In genomic region chr22:40388231-40388630, GRCh38 we compare ENCODE assay signal across 18 cellular contexts. TPM values are rescaled to one million over a fixed set of nuclear protein-coding genes. Genes with fewer than 3 reads are reported as not detected.
DNase-seq lines count a peak whose midpoint lies in the region; ATAC-seq, FAIRE-seq and TF ChIP-seq lines count a peak whose summit lies in the region.
"Had no signal": no experiment of that assay in that cellular context is flagged by ENCODE, and none has a peak within 500 bp of the region (broad histone marks: within the 10 kb centered on the region; RNA-seq: fewer than 3 reads in every experiment).

No MANE protein-coding gene starts in this region.

- no peaks in the 10 kb centered on the region for H3K27me3 Mint-ChIP-seq in activated CD8-positive, alpha-beta T cell treated with anti-CD3 and anti-CD28 coated beads, Interleukin-2, amount 10 ng/mL, durations not matched to agents 7 days and 5 days (ENCODE audit: low read depth)
- no peaks in the 10 kb centered on the region for H3K27me3 Mint-ChIP-seq in activated CD8-positive, alpha-beta T cell treated with anti-CD3 and anti-CD28 coated beads for 36 hours
- no peaks in the 10 kb centered on the region for H3K27me3 Mint-ChIP-seq in T-helper 17 cell
- no peaks in the 10 kb centered on the region for H3K27me3 Mint-ChIP-seq in natural killer cell (ENCODE audit: low read depth in 2 of 2)
- H3K27me3 Mint-ChIP-seq in CD8-positive, alpha-beta T cell (ENCODE audit: low read depth), result no peaks in the 10 kb centered on the region

- H3K27ac ChIP-seq in mucosa of rectum (ENCODE audit: low read depth in 2 of 2, low read length in 2 of 2) (peak overlapping the region; percentile 71 to 75), thymus (ENCODE audit: low read depth) (peak overlapping the region; percentile 15)
- H3K27ac ChIP-seq in CD8-positive, alpha-beta T cell (ENCODE audit: low read depth, low read length), result no peak overlapping the region
- H3K27ac ChIP-seq: ascending aorta; BLaER1 treated with 17β-estradiol and CSF1 and Interleukin-3, amounts not matched to agents 10 nM and 100 nM; gastroesophageal sphincter; uterus had no signal

- TF ChIP-seq CTCF in activated CD8-positive, alpha-beta T cell treated with anti-CD3 and anti-CD28 coated beads for 36 hours (IDR thresholded peaks at IDR 0.05), result no peak
- no peak for TF ChIP-seq CTCF in natural killer cell (IDR thresholded peaks at IDR 0.05)
- no peak for TF ChIP-seq CTCF in CD8-positive, alpha-beta T cell (IDR thresholded peaks at IDR 0.05)

- H3K4me3 ChIP-seq in mucosa of rectum (ENCODE audit: low read length in 2 of 2), result no peak overlapping the region
- no peak overlapping the region for H3K4me3 ChIP-seq in thymus (ENCODE audit: low read length)
- H3K4me3 ChIP-seq in CD8-positive, alpha-beta T cell (ENCODE audit: low read depth, low read length), result no peak overlapping the region
- H3K4me3 ChIP-seq: ascending aorta; BLaER1 treated with 17β-estradiol and CSF1 and Interleukin-3, amounts not matched to agents 10 nM and 100 nM; gastroesophageal sphincter; uterus had no signal

- no peak for DNase-seq in activated CD8-positive, alpha-beta T cell treated with anti-CD3 and anti-CD28 coated beads, Interleukin-2, amount 10 ng/mL, durations not matched to agents 7 days and 5 days
- no peak for DNase-seq in activated CD8-positive, alpha-beta T cell treated with anti-CD3 and anti-CD28 coated beads for 36 hours
- DNase-seq in T-helper 17 cell, result no peak
- no peak for DNase-seq in natural killer cell
- no peak for DNase-seq in CD8-positive, alpha-beta T cell
- DNase-seq in HTR-8/SVneo (ENCODE audit: insufficient read length, low spot score), result no peak
- DNase-seq: activated gamma-delta T cell; DMS 273 treated with DMSO at 0.1 percent for 48 hours; kidney glomerular epithelial cell; NCI-H187; stimulated activated CD4-positive, alpha-beta T cell treated with anti-CD3 and anti-CD28 coated beads, Interleukin-4, amount 100 ng/mL, for 1 hour; uterus had no signal

- WGBS in thymus, result 18% methylated on average over 4 of the region's 4 CpGs

- peaks cover 49% of the 10 kb centered on the region for H3K4me1 Mint-ChIP-seq in activated CD8-positive, alpha-beta T cell treated with anti-CD3 and anti-CD28 coated beads, Interleukin-2, amount 10 ng/mL, durations not matched to agents 7 days and 5 days (ENCODE audit: low read depth)
- peaks cover 57% of the 10 kb centered on the region for H3K4me1 Mint-ChIP-seq in activated CD8-positive, alpha-beta T cell treated with anti-CD3 and anti-CD28 coated beads for 36 hours (ENCODE audit: low read depth)
- H3K4me1 Mint-ChIP-seq in T-helper 17 cell, result peaks cover 53% of the 10 kb centered on the region
- H3K4me1 Mint-ChIP-seq in natural killer cell, result peaks cover 35 to 42% of the 10 kb centered on the region in 2 donors
- peaks cover 68% of the 10 kb centered on the region for H3K4me1 Mint-ChIP-seq in CD8-positive, alpha-beta T cell (ENCODE audit: low read depth)

- H3K4me3 Mint-ChIP-seq in activated CD8-positive, alpha-beta T cell treated with anti-CD3 and anti-CD28 coated beads, Interleukin-2, amount 10 ng/mL, durations not matched to agents 7 days and 5 days, result no peak overlapping the region
- no peak overlapping the region for H3K4me3 Mint-ChIP-seq in activated CD8-positive, alpha-beta T cell treated with anti-CD3 and anti-CD28 coated beads for 36 hours
- no peak overlapping the region for H3K4me3 Mint-ChIP-seq in T-helper 17 cell
- H3K4me3 Mint-ChIP-seq in natural killer cell, result no peak overlapping the region
- no peak overlapping the region for H3K4me3 Mint-ChIP-seq in CD8-positive, alpha-beta T cell

- FAIRE-seq in HTR-8/SVneo (lab: Jason Lieb, UNC), result no peak

- CTCF ChIA-PET in activated CD8-positive, alpha-beta T cell treated with anti-CD3 and anti-CD28 coated beads, Interleukin-2, amount 10 ng/mL, durations not matched to agents 7 days and 5 days (lab: Charles Lee), result interaction anchor here (0.8 to 1.4 kb wide), 3 partner anchors 11 to 49 kb away, joined by 3 read pairs; no protein-coding TSS in a partner anchor
- CTCF ChIA-PET in activated CD8-positive, alpha-beta T cell treated with anti-CD3 and anti-CD28 coated beads for 36 hours (lab: Charles Lee), result interaction anchor here (1.2 to 2.3 kb wide), 2 partner anchors 9 to 12 kb away, joined by 4 to 7 read pairs; no protein-coding TSS in a partner anchor
- CTCF ChIA-PET in CD8-positive, alpha-beta T cell (lab: Charles Lee), result interaction anchor here (1.3 kb wide), 1 partner anchor 10 kb away, joined by 3 read pairs; no protein-coding TSS in a partner anchor

- POLR2A ChIA-PET in activated CD8-positive, alpha-beta T cell treated with anti-CD3 and anti-CD28 coated beads, Interleukin-2, amount 10 ng/mL, durations not matched to agents 7 days and 5 days (lab: Charles Lee), result no interaction called here
- POLR2A ChIA-PET in activated CD8-positive, alpha-beta T cell treated with anti-CD3 and anti-CD28 coated beads for 36 hours (lab: Charles Lee), result interaction anchor here (0.6 to 1.4 kb wide), 3 partner anchors 12 to 667 kb away, joined by 3 to 4 read pairs (median 3); no protein-coding TSS in a partner anchor
- POLR2A ChIA-PET in CD8-positive, alpha-beta T cell (lab: Charles Lee), result interaction anchor here (1.4 kb wide), 1 partner anchor 27 kb away, joined by 4 read pairs; no protein-coding TSS in a partner anchor

- H3K36me3 ChIP-seq in mucosa of rectum (ENCODE audit: control insufficient read depth in 2 of 2, insufficient read depth in 2 of 2, low read length in 2 of 2), result no peaks in the 10 kb centered on the region
- no peaks in the 10 kb centered on the region for H3K36me3 ChIP-seq in thymus (ENCODE audit: control insufficient read depth, insufficient read depth)
- H3K36me3 ChIP-seq in CD8-positive, alpha-beta T cell (ENCODE audit: insufficient read depth, low read length), result no peaks in the 10 kb centered on the region
- H3K36me3 ChIP-seq: gastroesophageal sphincter, uterus had no signal

- H3K36me3 Mint-ChIP-seq in activated CD8-positive, alpha-beta T cell treated with anti-CD3 and anti-CD28 coated beads, Interleukin-2, amount 10 ng/mL, durations not matched to agents 7 days and 5 days (ENCODE audit: low read depth), result peaks cover 26% of the 10 kb centered on the region
- H3K36me3 Mint-ChIP-seq in activated CD8-positive, alpha-beta T cell treated with anti-CD3 and anti-CD28 coated beads for 36 hours (ENCODE audit: low read depth), result peaks cover 7% of the 10 kb centered on the region
- H3K36me3 Mint-ChIP-seq in T-helper 17 cell (ENCODE audit: low read depth), result peaks cover 10% of the 10 kb centered on the region
- no peaks in the 10 kb centered on the region for H3K36me3 Mint-ChIP-seq in natural killer cell
- peaks cover 18% of the 10 kb centered on the region for H3K36me3 Mint-ChIP-seq in CD8-positive, alpha-beta T cell

- no peak for ATAC-seq in activated CD8-positive, alpha-beta T cell treated with anti-CD3 and anti-CD28 coated beads, Interleukin-2, amount 10 ng/mL, durations not matched to agents 7 days and 5 days
- no peak for ATAC-seq in activated CD8-positive, alpha-beta T cell treated with anti-CD3 and anti-CD28 coated beads for 36 hours
- ATAC-seq in T-helper 17 cell (no peak), natural killer cell (no peak)
- no peak for ATAC-seq in CD8-positive, alpha-beta T cell
- ATAC-seq: gastroesophageal sphincter, Right ventricle myocardium inferior had no signal

- H3K9me3 ChIP-seq in T-helper 17 cell (ENCODE audit: control insufficient read depth, low read length, poor library complexity, severe bottlenecking) (no peaks in the 10 kb centered on the region), mucosa of rectum (ENCODE audit: control insufficient read depth in 2 of 2, low read length in 2 of 2) (no peaks in the 10 kb centered on the region), thymus (ENCODE audit: control insufficient read depth) (no peaks in the 10 kb centered on the region)
- H3K9me3 ChIP-seq in CD8-positive, alpha-beta T cell (ENCODE audit: low read length), result no peaks in the 10 kb centered on the region
- H3K9me3 ChIP-seq: ascending aorta; BLaER1 treated with 17β-estradiol and CSF1 and Interleukin-3, amounts not matched to agents 10 nM and 100 nM; gastroesophageal sphincter; uterus had no signal

- H3K9ac ChIP-seq in mucosa of rectum (ENCODE audit: low read depth in 1 of 2, low read length in 2 of 2), result peak overlapping the region; percentile 27 to 36
- H3K9ac ChIP-seq: BLaER1 treated with 17β-estradiol and CSF1 and Interleukin-3, amounts not matched to agents 10 nM and 100 nM had no signal

- no peaks in the 10 kb centered on the region for H3K9me3 Mint-ChIP-seq in activated CD8-positive, alpha-beta T cell treated with anti-CD3 and anti-CD28 coated beads, Interleukin-2, amount 10 ng/mL, durations not matched to agents 7 days and 5 days (ENCODE audit: insufficient read depth)
- H3K9me3 Mint-ChIP-seq in activated CD8-positive, alpha-beta T cell treated with anti-CD3 and anti-CD28 coated beads for 36 hours, result no peaks in the 10 kb centered on the region
- H3K9me3 Mint-ChIP-seq in natural killer cell, result no peaks in the 10 kb centered on the region
- H3K9me3 Mint-ChIP-seq in CD8-positive, alpha-beta T cell, result no peaks in the 10 kb centered on the region

- H3K27me3 ChIP-seq in mucosa of rectum (ENCODE audit: control insufficient read depth in 2 of 2, insufficient read depth in 2 of 2, low read length in 2 of 2) (no peaks in the 10 kb centered on the region), thymus (ENCODE audit: control insufficient read depth, insufficient read depth) (no peaks in the 10 kb centered on the region)
- no peaks in the 10 kb centered on the region for H3K27me3 ChIP-seq in CD8-positive, alpha-beta T cell (ENCODE audit: insufficient read depth, low read length)
- H3K27me3 ChIP-seq: ascending aorta; BLaER1 treated with 17β-estradiol and CSF1 and Interleukin-3, amounts not matched to agents 10 nM and 100 nM; gastroesophageal sphincter; uterus had no signal

- peak overlapping the region; percentile 46 for H3K27ac Mint-ChIP-seq in activated CD8-positive, alpha-beta T cell treated with anti-CD3 and anti-CD28 coated beads, Interleukin-2, amount 10 ng/mL, durations not matched to agents 7 days and 5 days
- H3K27ac Mint-ChIP-seq in activated CD8-positive, alpha-beta T cell treated with anti-CD3 and anti-CD28 coated beads for 36 hours, result no peak overlapping the region
- H3K27ac Mint-ChIP-seq in T-helper 17 cell (peak overlapping the region; percentile 93), natural killer cell (no peak overlapping the region)
- H3K27ac Mint-ChIP-seq in CD8-positive, alpha-beta T cell, result no peak overlapping the region

- intact Hi-C loops in activated CD8-positive, alpha-beta T cell treated with anti-CD3 and anti-CD28 coated beads for 36 hours (cut with micrococcal nuclease), result no loop called here
- intact Hi-C loops in natural killer cell (cut with micrococcal nuclease), result no loop called here
- intact Hi-C loops in CD8-positive, alpha-beta T cell (cut with DNase I, micrococcal nuclease), result loop anchor here in 1 of 2 experiments (10.0 kb wide), 1 partner anchor 97 kb away; no protein-coding TSS in a partner anchor

- peaks cover 17 to 41% of the 10 kb centered on the region in 2 donors for H3K4me1 ChIP-seq in mucosa of rectum (ENCODE audit: control insufficient read depth in 2 of 2, insufficient read depth in 2 of 2, low read length in 2 of 2)
- peaks cover 25% of the 10 kb centered on the region for H3K4me1 ChIP-seq in thymus (ENCODE audit: control insufficient read depth, insufficient read depth, low read length)
- peaks cover 45% of the 10 kb centered on the region for H3K4me1 ChIP-seq in CD8-positive, alpha-beta T cell (ENCODE audit: insufficient read depth, low read length)
- H3K4me1 ChIP-seq: ascending aorta, uterus had no signal

RNA-seq across cellular contexts. Expression of gene SGSM3, which starts 17.8 kb away (rescaled TPM):
- 100 to 1,000 TPM; 105 TPM for total RNA-seq in activated CD8-positive, alpha-beta T cell treated with anti-CD3 and anti-CD28 coated beads, Interleukin-2, amount 10 ng/mL, durations not matched to agents 7 days and 5 days
- 10 to 100 TPM; 60.2 to 64.3 TPM for total RNA-seq in activated CD8-positive, alpha-beta T cell treated with anti-CD3 and anti-CD28 coated beads for 36 hours
- total RNA-seq in T-helper 17 cell, result 10 to 100 TPM; 56.7 to 79.4 TPM
- 92.1 TPM for polyA plus RNA-seq in thymus
- total RNA-seq in natural killer cell, result 10 to 100 TPM; 74.4 to 93.2 (median 76.3) TPM
- total RNA-seq in CD8-positive, alpha-beta T cell, result 10 to 100 TPM; 74.0 to 80.1 TPM

RNA-seq across cellular contexts. Expression of gene ADSL, which starts 41.9 kb away (rescaled TPM):
- total RNA-seq in activated CD8-positive, alpha-beta T cell treated with anti-CD3 and anti-CD28 coated beads, Interleukin-2, amount 10 ng/mL, durations not matched to agents 7 days and 5 days, result 100 to 1,000 TPM; 109 to 118 TPM
- total RNA-seq in activated CD8-positive, alpha-beta T cell treated with anti-CD3 and anti-CD28 coated beads for 36 hours, result 100 to 1,000 TPM; 160 to 169 TPM
- total RNA-seq in T-helper 17 cell (10 to 100 TPM; 59.2 to 67.5 TPM), natural killer cell (10 to 100 TPM; 31.3 to 49.8 (median 41.2) TPM)
- polyA plus RNA-seq in thymus, result 58.0 TPM
- total RNA-seq in CD8-positive, alpha-beta T cell, result 10 to 100 TPM; 61.8 to 68.7 TPM

Comparison
In these comparisons a context has a peak if more than half of its experiments do, and no peak if none do; other contexts are left out.
1. H3K27ac Mint-ChIP-seq: peak in activated CD8-positive, alpha-beta T cell treated with anti-CD3 and anti-CD28 coated beads, Interleukin-2, amount 10 ng/mL, durations not matched to agents 7 days and 5 days (single experiment) and T-helper 17 cell (single experiment); none in activated CD8-positive, alpha-beta T cell treated with anti-CD3 and anti-CD28 coated beads for 36 hours (single experiment), natural killer cell (0 of 2) and CD8-positive, alpha-beta T cell (single experiment).